8 cellular contexts compared by ENCODE assay signal in genomic region chr2:48420512-48421197, GRCh38. TPM values are rescaled to one million over a fixed set of nuclear protein-coding genes. Genes with fewer than 3 reads are reported as not detected.
DNase-seq lines count a peak whose midpoint lies in the region; ATAC-seq, FAIRE-seq and TF ChIP-seq lines count a peak whose summit lies in the region.

No MANE protein-coding gene starts in this region.

- peaks cover 2% of the 10 kb centered on the region for H3K27me3 Mint-ChIP-seq in activated T-helper 1 cell treated with anti-CD3 and anti-CD28 coated beads, Interleukin-12 subunit alpha, Interleukin-12 subunit beta, Interleukin-2, Interleukin-4 antibody, amounts not matched to agents 30 ng/mL and 10 ng/mL and 1 ng/mL, durations not matched to agents 14 hours and 24 hours and 36 hours (ENCODE audit: insufficient read depth)

- peak; percentile 36 for TF ChIP-seq EP300 in neural cell (conservative IDR thresholded peaks at IDR 0.05; ENCODE audit: poor library complexity, severe bottlenecking)

- H3K79me2 ChIP-seq in DOHH2 (ENCODE audit: control insufficient read depth, low read length) (no peaks in the 10 kb centered on the region), fibroblast of lung (ENCODE audit: control insufficient read depth, insufficient read depth, low read length) (no peaks in the 10 kb centered on the region), neural cell (replicated peaks; ENCODE audit: insufficient read depth, low read length) (no peaks in the 10 kb centered on the region)

- no peaks in the 10 kb centered on the region for H3K36me3 Mint-ChIP-seq in activated T-helper 1 cell treated with anti-CD3 and anti-CD28 coated beads, Interleukin-12 subunit alpha, Interleukin-12 subunit beta, Interleukin-2, Interleukin-4 antibody, amounts not matched to agents 30 ng/mL and 10 ng/mL and 1 ng/mL, durations not matched to agents 14 hours and 24 hours and 36 hours (ENCODE audit: low read depth)

- no peaks in the 10 kb centered on the region for H3K9me3 Mint-ChIP-seq in activated T-helper 1 cell treated with anti-CD3 and anti-CD28 coated beads, Interleukin-12 subunit alpha, Interleukin-12 subunit beta, Interleukin-2, Interleukin-4 antibody, amounts not matched to agents 30 ng/mL and 10 ng/mL and 1 ng/mL, durations not matched to agents 14 hours and 24 hours and 36 hours

- no peak overlapping the region for H3K9ac ChIP-seq in fibroblast of lung (ENCODE audit: insufficient read depth, low read length)
- no peak overlapping the region for H3K9ac ChIP-seq in neural cell (ENCODE audit: low read length)

- H3K9me3 ChIP-seq in DOHH2 (ENCODE audit: control insufficient read depth, insufficient read depth, low read length) (no peaks in the 10 kb centered on the region), fibroblast of lung (ENCODE audit: control insufficient read depth, insufficient read depth, low read depth, low read length) (no peaks in the 10 kb centered on the region), neural cell (ENCODE audit: low read length) (no peaks in the 10 kb centered on the region)

- H3K27me3 ChIP-seq in DOHH2 (ENCODE audit: control insufficient read depth, low read length), result no peaks in the 10 kb centered on the region; the same call in 1 of the 2 replicates
- H3K27me3 ChIP-seq in fibroblast of lung (ENCODE audit: control insufficient read depth, insufficient read depth, low read length), result no peaks in the 10 kb centered on the region
- H3K27me3 ChIP-seq in neural cell (ENCODE audit: insufficient read depth, low read depth, low read length), result no peaks in the 10 kb centered on the region

- H4K20me1 ChIP-seq in DOHH2 (ENCODE audit: control insufficient read depth, insufficient read depth, low read depth, low read length) (no peaks in the 10 kb centered on the region), fibroblast of lung (ENCODE audit: control insufficient read depth, extremely low read depth, insufficient read depth, low read length) (no peaks in the 10 kb centered on the region), neural cell (ENCODE audit: insufficient read depth) (no peaks in the 10 kb centered on the region)

- H3K4me1 ChIP-seq in DOHH2 (ENCODE audit: control insufficient read depth, low read length) (peaks cover 11% of the 10 kb centered on the region), fibroblast of lung (ENCODE audit: control insufficient read depth, extremely low read depth, insufficient read depth, low read length) (peaks cover 7% of the 10 kb centered on the region)

- no peak overlapping the region for H3K4me3 Mint-ChIP-seq in activated T-helper 1 cell treated with anti-CD3 and anti-CD28 coated beads, Interleukin-12 subunit alpha, Interleukin-12 subunit beta, Interleukin-2, Interleukin-4 antibody, amounts not matched to agents 30 ng/mL and 10 ng/mL and 1 ng/mL, durations not matched to agents 14 hours and 24 hours and 36 hours

- H3K9me2 ChIP-seq in DOHH2 (replicated peaks; ENCODE audit: control insufficient read depth, low read length) (no peaks in the 10 kb centered on the region), neural cell (ENCODE audit: insufficient read depth, low read length) (no peaks in the 10 kb centered on the region)

- H3K4me2 ChIP-seq in DOHH2 (ENCODE audit: low read length) (peak overlapping the region; percentile 55), fibroblast of lung (ENCODE audit: extremely low read depth, insufficient read depth, low read length) (peak overlapping the region; percentile 51), neural cell (ENCODE audit: low read length) (no peak overlapping the region)

- no peaks in the 10 kb centered on the region for H3F3A ChIP-seq in DOHH2 (ENCODE audit: control insufficient read depth, insufficient read depth)
- H3F3A ChIP-seq in neural cell (ENCODE audit: insufficient read depth, low read length, poor library complexity, severe bottlenecking), result no peaks in the 10 kb centered on the region

- peak; percentile 55 for FAIRE-seq in H54 (lab: Jason Lieb, UNC)

- peak; percentile 99 for TF ChIP-seq RAD21 in neural cell (conservative IDR thresholded peaks at IDR 0.05)

- intact Hi-C loops in activated T-helper 1 cell treated with anti-CD3 and anti-CD28 coated beads, Interleukin-12 subunit alpha, Interleukin-12 subunit beta, Interleukin-2, Interleukin-4 antibody, amounts not matched to agents 30 ng/mL and 10 ng/mL and 1 ng/mL, durations not matched to agents 14 hours and 24 hours and 36 hours (cut with micrococcal nuclease), result loop anchor here (1.0 to 5.0 kb wide), 6 partner anchors 64 to 638 kb away; partner anchors contain the start of gene FBXO11

- peaks cover 52% of the 10 kb centered on the region for H3K4me1 Mint-ChIP-seq in activated T-helper 1 cell treated with anti-CD3 and anti-CD28 coated beads, Interleukin-12 subunit alpha, Interleukin-12 subunit beta, Interleukin-2, Interleukin-4 antibody, amounts not matched to agents 30 ng/mL and 10 ng/mL and 1 ng/mL, durations not matched to agents 14 hours and 24 hours and 36 hours (ENCODE audit: low read depth)

- H3K27ac ChIP-seq in DOHH2 (ENCODE audit: low read depth, low read length) (no peak overlapping the region), fibroblast of lung (ENCODE audit: insufficient read depth, low read length) (peak overlapping the region; percentile 71), neural cell (ENCODE audit: low read length) (no peak overlapping the region)

- H2AFZ ChIP-seq in fibroblast of lung (ENCODE audit: low read length) (peak overlapping the region; percentile 44), neural cell (ENCODE audit: low read depth, low read length) (no peak overlapping the region)

- DNase-seq in H54 (ENCODE audit: insufficient read length, low spot score) (peak; percentile 84), LoVo (ENCODE audit: low spot score) (peak; percentile 92), RPMI7951 (ENCODE audit: low read depth) (peak; percentile 91), fibroblast of lung (ENCODE audit: low read depth in 2 of 2) (peak; percentile 84 to 88)
- peak; percentile 88 for DNase-seq in activated T-helper 1 cell treated with anti-CD3 and anti-CD28 coated beads, Interleukin-12 subunit alpha, Interleukin-12 subunit beta, Interleukin-2, Interleukin-4 antibody, amounts not matched to agents 30 ng/mL and 10 ng/mL and 1 ng/mL, durations not matched to agents 14 hours and 24 hours and 36 hours (ENCODE audit: low spot score)
- peak; percentile 93 for DNase-seq in stimulated activated naive CD8-positive, alpha-beta T cell treated with anti-CD3 and anti-CD28 coated beads, Interleukin-15, Interleukin-2, amounts not matched to agents 100 U/mL and 50 U/mL, for 24 hours

- H3K36me3 ChIP-seq in DOHH2 (ENCODE audit: control insufficient read depth, low read length), result no peaks in the 10 kb centered on the region
- no peaks in the 10 kb centered on the region for H3K36me3 ChIP-seq in fibroblast of lung (ENCODE audit: control insufficient read depth, insufficient read depth, low read length)
- no peaks in the 10 kb centered on the region for H3K36me3 ChIP-seq in neural cell (ENCODE audit: insufficient read depth, low read length)

- TF ChIP-seq CTCF in DOHH2 (IDR thresholded peaks at IDR 0.05; ENCODE audit: low read depth, low read length, poor library complexity, severe bottlenecking) (peak; percentile 93), fibroblast of lung (conservative IDR thresholded peaks at IDR 0.05 in 1 of 2, IDR thresholded peaks at IDR 0.05 in 1 of 2; ENCODE audit: low read depth in 1 of 2, low read length in 2 of 2) (peak; percentile 96 to 98), neural cell (IDR thresholded peaks at IDR 0.05; ENCODE audit: poor library complexity, severe bottlenecking) (peak; percentile 99)

- H3K4me3 ChIP-seq in DOHH2 (ENCODE audit: low read length), result peak overlapping the region; percentile 39; the same call in 1 of the 2 replicates
- H3K4me3 ChIP-seq in fibroblast of lung (replicated peaks in 1 of 4; ENCODE audit: control extremely low read depth in 1 of 4, insufficient read depth in 1 of 4, low read depth in 3 of 4, low read length in 4 of 4), result no peak overlapping the region
- H3K4me3 ChIP-seq in neural cell (ENCODE audit: low read length), result no peak overlapping the region

- TF ChIP-seq POLR2A in H54 (IDR thresholded peaks at IDR 0.05; ENCODE audit: low read depth, low read length), result no peak

- ATAC-seq in stimulated activated naive CD8-positive, alpha-beta T cell treated with anti-CD3 and anti-CD28 coated beads, Interleukin-15, Interleukin-2, amounts not matched to agents 100 U/mL and 50 U/mL, for 24 hours, result peak; percentile 93

- peak overlapping the region; percentile 72 for H3K27ac Mint-ChIP-seq in activated T-helper 1 cell treated with anti-CD3 and anti-CD28 coated beads, Interleukin-12 subunit alpha, Interleukin-12 subunit beta, Interleukin-2, Interleukin-4 antibody, amounts not matched to agents 30 ng/mL and 10 ng/mL and 1 ng/mL, durations not matched to agents 14 hours and 24 hours and 36 hours

TF ChIP-seq in neural cell, 6 proteins besides CTCF, POLR2A, EP300 and RAD21 (continues in another document):
- no peak for TF ChIP-seq TAF1 (IDR thresholded peaks at IDR 0.05; ENCODE audit: low read depth)

RNA-seq across cellular contexts. Expression of gene PPP1R21, which starts 19.9 kb away (rescaled TPM):
- 10.2 and 12.0 TPM in 2 replicates for total RNA-seq in RPMI7951 (2014; rRNA removed; shearing (Covaris generic))
- 16.2 and 18.8 TPM in 2 replicates for total RNA-seq in activated T-helper 1 cell treated with anti-CD3 and anti-CD28 coated beads, Interleukin-12 subunit alpha, Interleukin-12 subunit beta, Interleukin-2, Interleukin-4 antibody, amounts not matched to agents 30 ng/mL and 10 ng/mL and 1 ng/mL, durations not matched to agents 14 hours and 24 hours and 36 hours
- total RNA-seq in fibroblast of lung, result 21.3 and 28.9 TPM in 2 replicates
- polyA plus RNA-seq in fibroblast of lung (19.0 and 19.2 TPM in 2 replicates), neural cell (61.8 and 66.2 TPM in 2 replicates)
- polyA plus RNA-seq in fibroblast of lung (2012), result 14.4 and 15.6 TPM in 2 replicates
- polyA minus RNA-seq in fibroblast of lung (ENCODE audit: low replicate concordance) (2.9 and 7.2 TPM in 2 replicates), neural cell (61.1 and 62.1 TPM in 2 replicates)
